10 cellular contexts compared by ENCODE assay signal in the genomic region with DNA sequence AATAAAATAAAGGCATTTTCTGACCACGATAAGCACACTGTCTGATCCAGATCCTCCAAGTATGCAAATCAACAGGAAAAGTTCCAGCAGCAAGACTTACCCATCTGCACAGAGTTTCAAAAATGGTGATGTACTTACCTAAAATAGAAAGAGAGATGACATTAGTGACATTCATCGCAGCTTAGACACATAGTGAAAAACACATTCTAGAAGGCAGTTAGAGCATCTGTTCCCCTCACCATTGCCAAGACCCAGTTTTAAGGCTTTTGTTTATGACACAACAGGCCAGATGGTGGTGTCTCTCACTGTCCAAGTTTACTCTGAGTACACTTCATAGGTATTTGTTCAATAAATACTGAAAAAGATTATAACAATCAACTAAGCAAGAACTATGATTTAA.
A peak's percentile ranks its signal among the peaks of the same experiment; 100 is the strongest.
DNase-seq lines count a peak whose midpoint lies in the region; ATAC-seq and TF ChIP-seq lines count a peak whose summit lies in the region.
"Had no signal": no experiment of that assay in that cellular context is flagged by ENCODE, and none has a peak within 500 bp of the region (broad histone marks: within the 10 kb centered on the region; RNA-seq: fewer than 3 reads in every experiment).

No MANE protein-coding gene starts in this region.

- H3K4me3 ChIP-seq in foreskin fibroblast (ENCODE audit: low read depth in 1 of 2, low read length in 2 of 2) (no peak overlapping the region), uterus (no peak overlapping the region)

- peaks cover 0 to 4% of the 10 kb centered on the region in 2 donors for H3K4me1 ChIP-seq in uterus

- no peak overlapping the region for H3K4me3 Mint-ChIP-seq in T-helper 2 cell treated with Interferon-gamma antibody and Interleukin-4, amounts not matched to agents 5 μg/mL and 100 μg/mL, for 36 hours
- H3K4me3 Mint-ChIP-seq: activated naive CD4-positive, alpha-beta T cell treated with anti-CD3 and anti-CD28 coated beads for 36 hours had no signal

- TF ChIP-seq CTCF in GM13977 (IDR thresholded peaks at IDR 0.05; ENCODE audit: extremely low read depth, insufficient read depth, missing control alignments) (no peak), foreskin fibroblast (IDR thresholded peaks at IDR 0.05; ENCODE audit: low read depth, low read length) (no peak), uterus (IDR thresholded peaks at IDR 0.05) (no peak)

- no peaks in the 10 kb centered on the region for H3K27me3 ChIP-seq in uterus

- H3K9me3 Mint-ChIP-seq in T-helper 2 cell treated with Interferon-gamma antibody and Interleukin-4, amounts not matched to agents 5 μg/mL and 100 μg/mL, for 36 hours, result no peaks in the 10 kb centered on the region

- in situ Hi-C loops in GM13977 (cut with MboI; ENCODE audit: low pct_unique_long_range_greater_than_20kb, low sequenced_read_pairs, unreplicated experiment), result loop anchor here (25.0 kb wide), 1 partner anchor 274 kb away; no protein-coding TSS in a partner anchor

- intact Hi-C loops in head of caudate nucleus (cut with DNase I), result no loop called here
- intact Hi-C loops in uterus (cut with DNase I; ENCODE audit: low total_unique reads), result no loop called here

- H3K27ac ChIP-seq in uterus, result no peak overlapping the region

- no peaks in the 10 kb centered on the region for H3K9me3 ChIP-seq in uterus

- no peak overlapping the region for H3K27ac Mint-ChIP-seq in T-helper 2 cell treated with Interferon-gamma antibody and Interleukin-4, amounts not matched to agents 5 μg/mL and 100 μg/mL, for 36 hours
- H3K27ac Mint-ChIP-seq: activated naive CD4-positive, alpha-beta T cell treated with anti-CD3 and anti-CD28 coated beads for 36 hours had no signal

- no peaks in the 10 kb centered on the region for H3K4me1 Mint-ChIP-seq in T-helper 2 cell treated with Interferon-gamma antibody and Interleukin-4, amounts not matched to agents 5 μg/mL and 100 μg/mL, for 36 hours (ENCODE audit: low read depth)

- no peak for TF ChIP-seq POLR2A in uterus (IDR thresholded peaks at IDR 0.05)

- H3K27me3 Mint-ChIP-seq in T-helper 2 cell treated with Interferon-gamma antibody and Interleukin-4, amounts not matched to agents 5 μg/mL and 100 μg/mL, for 36 hours (ENCODE audit: low read depth), result peaks cover 3% of the 10 kb centered on the region

- DNase-seq in GM13977 (ENCODE audit: low spot score), result peak; percentile 5
- DNase-seq in foreskin fibroblast, result peak; percentile 38 to 63
- no peak for DNase-seq in retina
- DNase-seq in head of caudate nucleus, result no peak
- no peak for DNase-seq in T-helper 2 cell treated with Interferon-gamma antibody and Interleukin-4, amounts not matched to agents 5 μg/mL and 100 μg/mL, for 36 hours (ENCODE audit: low spot score)
- DNase-seq in uterus, result no peak
- DNase-seq: activated naive CD4-positive, alpha-beta T cell treated with anti-CD3 and anti-CD28 coated beads for 36 hours; erythroblast had no signal

- no peaks in the 10 kb centered on the region for H3K36me3 Mint-ChIP-seq in T-helper 2 cell treated with Interferon-gamma antibody and Interleukin-4, amounts not matched to agents 5 μg/mL and 100 μg/mL, for 36 hours (ENCODE audit: low read depth)

- peak; percentile 79 for ATAC-seq in GM21447 (IDR thresholded peaks at IDR 0.05; ENCODE audit: unreplicated experiment)
- peak; percentile 83 for ATAC-seq in HG03469 (IDR thresholded peaks at IDR 0.05; ENCODE audit: unreplicated experiment)

- H3K36me3 ChIP-seq in uterus, result no peaks in the 10 kb centered on the region

Comparison
In these comparisons a context has a peak if more than half of its experiments do, and no peak if none do; other contexts are left out.
1. DNase-seq: peak in GM13977 (single experiment) and foreskin fibroblast (2 of 2); none in retina (single experiment), head of caudate nucleus (0 of 42), T-helper 2 cell treated with Interferon-gamma antibody and Interleukin-4, amounts not matched to agents 5 μg/mL and 100 μg/mL, for 36 hours (single experiment) and uterus (0 of 2).